ENCODE assay signal across 26 cellular contexts in genomic region chr4:119266153-119266552, GRCh38. TPM values are rescaled to one million over a fixed set of nuclear protein-coding genes. Genes with fewer than 3 reads are reported as not detected.
"Had no signal": no experiment of that assay in that cellular context is flagged by ENCODE, and none has a peak within 500 bp of the region (broad histone marks: within the 10 kb centered on the region; RNA-seq: fewer than 3 reads in every experiment).

No MANE protein-coding gene starts in this region.

- H3K36me3 ChIP-seq: colonic mucosa, neutrophil had no signal

- H3K4me2 ChIP-seq: hepatocyte had no signal

- H3K9me3 Mint-ChIP-seq: stimulated activated effector memory CD8-positive, alpha-beta T cell treated with anti-CD3 and anti-CD28 coated beads, Interleukin-12 subunit alpha, Interleukin-12 subunit beta, amount 100 ng/mL, for 72 hours had no signal

- H3K4me1 Mint-ChIP-seq: stimulated activated effector memory CD8-positive, alpha-beta T cell treated with anti-CD3 and anti-CD28 coated beads, Interleukin-12 subunit alpha, Interleukin-12 subunit beta, amount 100 ng/mL, for 72 hours had no signal

- H3K27me3 ChIP-seq: colonic mucosa, hepatocyte, neutrophil, right lobe of liver, stomach, transverse colon had no signal

- H3K4me3 Mint-ChIP-seq: naive thymus-derived CD4-positive, alpha-beta T cell; stimulated activated effector memory CD8-positive, alpha-beta T cell treated with anti-CD3 and anti-CD28 coated beads, Interleukin-12 subunit alpha, Interleukin-12 subunit beta, amount 100 ng/mL, for 72 hours had no signal

- H3K4me3 ChIP-seq: colonic mucosa, hepatocyte, lung, psoas muscle, right lobe of liver, stomach, thoracic aorta, transverse colon had no signal

- H2AFZ ChIP-seq: hepatocyte had no signal

- ATAC-seq: left cardiac atrium; left ventricle myocardium superior; naive thymus-derived CD4-positive, alpha-beta T cell; psoas muscle; right lobe of liver; stimulated activated effector memory CD8-positive, alpha-beta T cell treated with anti-CD3 and anti-CD28 coated beads, Interleukin-12 subunit alpha, Interleukin-12 subunit beta, amount 100 ng/mL, for 72 hours had no signal

- DNase-seq: colonic mucosa; dermis blood vessel endothelial cell; foreskin melanocyte; head of caudate nucleus; kidney; left cardiac atrium; left ventricle myocardium superior; mesendoderm; naive thymus-derived CD4-positive, alpha-beta T cell; psoas muscle; retina; right lobe of liver; stimulated activated CD4-positive, alpha-beta T cell treated with anti-CD3 and anti-CD28 coated beads, Interleukin-4, amount 100 ng/mL, for 1 hour; stimulated activated CD8-positive, alpha-beta memory T cell treated with anti-CD3 and anti-CD28 coated beads, Interleukin-4, amount 100 ng/mL, for 48 hours; stomach; substantia nigra; transverse colon had no signal

- H3K27ac Mint-ChIP-seq: stimulated activated effector memory CD8-positive, alpha-beta T cell treated with anti-CD3 and anti-CD28 coated beads, Interleukin-12 subunit alpha, Interleukin-12 subunit beta, amount 100 ng/mL, for 72 hours had no signal

- H3K27ac ChIP-seq: colonic mucosa, hepatocyte, neutrophil, psoas muscle, right lobe of liver, stomach, thoracic aorta, transverse colon had no signal

- H3K27me3 Mint-ChIP-seq: naive thymus-derived CD4-positive, alpha-beta T cell had no signal

- FAIRE-seq: kidney had no signal

- H3K79me2 ChIP-seq: hepatocyte had no signal

- H3K4me1 ChIP-seq: colonic mucosa, right lobe of liver, stomach, transverse colon had no signal

- H3K9me3 ChIP-seq: colonic mucosa, neutrophil, psoas muscle, right lobe of liver, stomach, thoracic aorta, transverse colon had no signal

RNA-seq across cellular contexts. Expression of gene FABP2, which starts 55.8 kb away (rescaled TPM):
- total RNA-seq: dermis blood vessel endothelial cell, kidney, left cardiac atrium, left ventricle myocardium superior, lung, osteoblast, psoas muscle, thoracic aorta, urinary bladder had no signal
- polyA plus RNA-seq: esophagus; lung; naive thymus-derived CD4-positive, alpha-beta T cell; neural cell; urinary bladder had no signal
